In the genomic region with DNA sequence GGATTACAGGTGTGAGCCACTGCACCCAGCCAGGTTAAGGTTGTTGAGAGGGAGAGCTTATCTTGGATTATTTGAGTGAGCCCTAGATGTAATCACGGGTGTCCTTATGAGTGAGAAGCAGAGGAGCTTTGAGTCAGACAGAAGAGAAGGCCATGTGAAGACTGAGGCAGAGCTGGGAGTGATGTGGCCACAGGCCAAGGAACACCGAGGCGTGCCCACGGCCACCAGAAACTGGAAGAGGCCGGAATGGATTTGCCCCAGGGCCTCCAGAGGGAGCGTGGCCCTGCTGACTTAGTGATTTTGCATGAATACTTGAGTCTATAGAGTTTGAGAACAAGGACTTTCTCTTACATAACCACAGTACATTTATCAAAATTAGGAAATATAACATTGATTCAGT, we compare ENCODE assay signal across 1 cellular context.
TF ChIP-seq lines count a peak whose summit lies in the region.

No MANE protein-coding gene starts in this region.

TF ChIP-seq in WTC11, 78 proteins besides CTCF, POLR2A, EP300 and RAD21 (continued from another document):
- TF ChIP-seq, protein P1, sequence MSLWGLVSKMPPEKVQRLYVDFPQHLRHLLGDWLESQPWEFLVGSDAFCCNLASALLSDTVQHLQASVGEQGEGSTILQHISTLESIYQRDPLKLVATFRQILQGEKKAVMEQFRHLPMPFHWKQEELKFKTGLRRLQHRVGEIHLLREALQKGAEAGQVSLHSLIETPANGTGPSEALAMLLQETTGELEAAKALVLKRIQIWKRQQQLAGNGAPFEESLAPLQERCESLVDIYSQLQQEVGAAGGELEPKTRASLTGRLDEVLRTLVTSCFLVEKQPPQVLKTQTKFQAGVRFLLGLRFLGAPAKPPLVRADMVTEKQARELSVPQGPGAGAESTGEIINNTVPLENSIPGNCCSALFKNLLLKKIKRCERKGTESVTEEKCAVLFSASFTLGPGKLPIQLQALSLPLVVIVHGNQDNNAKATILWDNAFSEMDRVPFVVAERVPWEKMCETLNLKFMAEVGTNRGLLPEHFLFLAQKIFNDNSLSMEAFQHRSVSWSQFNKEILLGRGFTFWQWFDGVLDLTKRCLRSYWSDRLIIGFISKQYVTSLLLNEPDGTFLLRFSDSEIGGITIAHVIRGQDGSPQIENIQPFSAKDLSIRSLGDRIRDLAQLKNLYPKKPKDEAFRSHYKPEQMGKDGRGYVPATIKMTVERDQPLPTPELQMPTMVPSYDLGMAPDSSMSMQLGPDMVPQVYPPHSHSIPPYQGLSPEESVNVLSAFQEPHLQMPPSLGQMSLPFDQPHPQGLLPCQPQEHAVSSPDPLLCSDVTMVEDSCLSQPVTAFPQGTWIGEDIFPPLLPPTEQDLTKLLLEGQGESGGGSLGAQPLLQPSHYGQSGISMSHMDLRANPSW (CRISPR knock-in tag; conservative IDR thresholded peaks at IDR 0.05; ENCODE audit: low read depth): no peak
- TF ChIP-seq, protein P2, sequence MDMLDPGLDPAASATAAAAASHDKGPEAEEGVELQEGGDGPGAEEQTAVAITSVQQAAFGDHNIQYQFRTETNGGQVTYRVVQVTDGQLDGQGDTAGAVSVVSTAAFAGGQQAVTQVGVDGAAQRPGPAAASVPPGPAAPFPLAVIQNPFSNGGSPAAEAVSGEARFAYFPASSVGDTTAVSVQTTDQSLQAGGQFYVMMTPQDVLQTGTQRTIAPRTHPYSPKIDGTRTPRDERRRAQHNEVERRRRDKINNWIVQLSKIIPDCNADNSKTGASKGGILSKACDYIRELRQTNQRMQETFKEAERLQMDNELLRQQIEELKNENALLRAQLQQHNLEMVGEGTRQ (CRISPR knock-in tag; IDR thresholded peaks at IDR 0.05): no peak
- no peak for TF ChIP-seq NFATC4 (CRISPR knock-in tag; IDR thresholded peaks at IDR 0.05)
- TF ChIP-seq, protein P3, sequence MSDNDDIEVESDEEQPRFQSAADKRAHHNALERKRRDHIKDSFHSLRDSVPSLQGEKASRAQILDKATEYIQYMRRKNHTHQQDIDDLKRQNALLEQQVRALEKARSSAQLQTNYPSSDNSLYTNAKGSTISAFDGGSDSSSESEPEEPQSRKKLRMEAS (CRISPR knock-in tag; IDR thresholded peaks at IDR 0.05): no peak
- no peak for TF ChIP-seq SMAD4 (CRISPR knock-in tag; IDR thresholded peaks at IDR 0.05)
- TF ChIP-seq, protein P4, sequence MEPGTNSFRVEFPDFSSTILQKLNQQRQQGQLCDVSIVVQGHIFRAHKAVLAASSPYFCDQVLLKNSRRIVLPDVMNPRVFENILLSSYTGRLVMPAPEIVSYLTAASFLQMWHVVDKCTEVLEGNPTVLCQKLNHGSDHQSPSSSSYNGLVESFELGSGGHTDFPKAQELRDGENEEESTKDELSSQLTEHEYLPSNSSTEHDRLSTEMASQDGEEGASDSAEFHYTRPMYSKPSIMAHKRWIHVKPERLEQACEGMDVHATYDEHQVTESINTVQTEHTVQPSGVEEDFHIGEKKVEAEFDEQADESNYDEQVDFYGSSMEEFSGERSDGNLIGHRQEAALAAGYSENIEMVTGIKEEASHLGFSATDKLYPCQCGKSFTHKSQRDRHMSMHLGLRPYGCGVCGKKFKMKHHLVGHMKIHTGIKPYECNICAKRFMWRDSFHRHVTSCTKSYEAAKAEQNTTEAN (CRISPR knock-in tag; IDR thresholded peaks at IDR 0.05): no peak
- TF ChIP-seq ZNF423 (CRISPR knock-in tag; IDR thresholded peaks at IDR 0.05): no peak
- TF ChIP-seq, protein P5, sequence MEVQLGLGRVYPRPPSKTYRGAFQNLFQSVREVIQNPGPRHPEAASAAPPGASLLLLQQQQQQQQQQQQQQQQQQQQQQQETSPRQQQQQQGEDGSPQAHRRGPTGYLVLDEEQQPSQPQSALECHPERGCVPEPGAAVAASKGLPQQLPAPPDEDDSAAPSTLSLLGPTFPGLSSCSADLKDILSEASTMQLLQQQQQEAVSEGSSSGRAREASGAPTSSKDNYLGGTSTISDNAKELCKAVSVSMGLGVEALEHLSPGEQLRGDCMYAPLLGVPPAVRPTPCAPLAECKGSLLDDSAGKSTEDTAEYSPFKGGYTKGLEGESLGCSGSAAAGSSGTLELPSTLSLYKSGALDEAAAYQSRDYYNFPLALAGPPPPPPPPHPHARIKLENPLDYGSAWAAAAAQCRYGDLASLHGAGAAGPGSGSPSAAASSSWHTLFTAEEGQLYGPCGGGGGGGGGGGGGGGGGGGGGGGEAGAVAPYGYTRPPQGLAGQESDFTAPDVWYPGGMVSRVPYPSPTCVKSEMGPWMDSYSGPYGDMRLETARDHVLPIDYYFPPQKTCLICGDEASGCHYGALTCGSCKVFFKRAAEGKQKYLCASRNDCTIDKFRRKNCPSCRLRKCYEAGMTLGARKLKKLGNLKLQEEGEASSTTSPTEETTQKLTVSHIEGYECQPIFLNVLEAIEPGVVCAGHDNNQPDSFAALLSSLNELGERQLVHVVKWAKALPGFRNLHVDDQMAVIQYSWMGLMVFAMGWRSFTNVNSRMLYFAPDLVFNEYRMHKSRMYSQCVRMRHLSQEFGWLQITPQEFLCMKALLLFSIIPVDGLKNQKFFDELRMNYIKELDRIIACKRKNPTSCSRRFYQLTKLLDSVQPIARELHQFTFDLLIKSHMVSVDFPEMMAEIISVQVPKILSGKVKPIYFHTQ (CRISPR knock-in tag; IDR thresholded peaks at IDR 0.05): no peak
- TF ChIP-seq, protein P6, sequence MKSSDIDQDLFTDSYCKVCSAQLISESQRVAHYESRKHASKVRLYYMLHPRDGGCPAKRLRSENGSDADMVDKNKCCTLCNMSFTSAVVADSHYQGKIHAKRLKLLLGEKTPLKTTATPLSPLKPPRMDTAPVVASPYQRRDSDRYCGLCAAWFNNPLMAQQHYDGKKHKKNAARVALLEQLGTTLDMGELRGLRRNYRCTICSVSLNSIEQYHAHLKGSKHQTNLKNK (CRISPR knock-in tag; IDR thresholded peaks at IDR 0.05): no peak
